30 cellular contexts compared by ENCODE assay signal in the genomic region with DNA sequence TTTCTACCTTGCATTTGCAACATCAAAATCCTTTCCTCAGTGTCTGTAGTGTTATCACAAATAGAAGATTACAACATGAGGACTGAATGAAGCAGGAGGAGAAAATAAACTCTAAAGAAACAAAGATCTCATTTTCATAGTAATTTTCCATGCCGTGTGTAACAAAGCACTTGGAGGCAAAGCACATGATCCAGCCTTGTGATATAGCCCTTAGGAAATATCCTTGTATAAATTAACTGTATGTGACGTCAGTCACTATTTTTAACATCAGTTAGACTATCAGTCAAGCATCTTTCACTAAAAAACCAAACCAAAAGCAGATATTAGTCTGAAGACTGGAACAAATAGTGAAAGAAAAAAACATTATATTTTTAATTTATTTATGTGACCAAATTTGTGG.
"Had no signal": no experiment of that assay in that cellular context is flagged by ENCODE, and none has a peak within 500 bp of the region (broad histone marks: within the 10 kb centered on the region; RNA-seq: fewer than 3 reads in every experiment).

No MANE protein-coding gene starts in this region.

- H3K79me2 ChIP-seq: parathyroid adenoma had no signal

- ATAC-seq: foreskin keratinocyte; heart right ventricle; left ventricle myocardium superior; lower lobe of right lung; mucosa of descending colon; natural killer cell treated with Interleukin-12 subunit alpha and Interleukin-12 subunit beta and Interleukin-15 and Interleukin-18, amount 100 ng/mL, for 72 hours; sciatic nerve had no signal

- H3K9me3 ChIP-seq: colonic mucosa, thoracic aorta had no signal

- H3K4me1 ChIP-seq: colonic mucosa, esophagus squamous epithelium, foreskin keratinocyte, heart right ventricle, lower lobe of right lung, neural progenitor cell, parathyroid adenoma, stomach, tibial nerve, upper lobe of left lung had no signal

- DNase-seq: colonic mucosa; effector CD8-positive, alpha-beta T cell; erythroblast; esophagus squamous epithelium; foreskin keratinocyte; glutamatergic neuron; heart right ventricle; hippocampal formation; immature natural killer cell; left ventricle myocardium superior; lower lobe of right lung; mucosa of descending colon; naive B cell; stimulated activated CD4-positive, alpha-beta T cell treated with anti-CD3 and anti-CD28 coated beads, Interleukin-12 subunit alpha, Interleukin-12 subunit beta, amount 100 ng/mL, for 4 hours; stimulated activated CD4-positive, alpha-beta T cell treated with anti-CD3 and anti-CD28 coated beads, Interleukin-1b, Interleukin-23, amount 100 ng/mL, for 48 hours; stimulated activated CD4-positive, alpha-beta T cell treated with anti-CD3 and anti-CD28 coated beads, Interleukin-4, amount 100 ng/mL, for 1 hour; stimulated activated CD8-positive, alpha-beta memory T cell treated with anti-CD3 and anti-CD28 coated beads, Interleukin-4, amount 100 ng/mL, for 48 hours; stimulated activated naive CD4-positive, alpha-beta T cell; stomach; upper lobe of left lung had no signal

- FAIRE-seq: endothelial cell of umbilical vein, keratinocyte, urothelium cell line had no signal

- H2AFZ ChIP-seq: neural progenitor cell, parathyroid adenoma had no signal

- H3K4me3 ChIP-seq: colonic mucosa, esophagus squamous epithelium, heart right ventricle, lower lobe of right lung, mucosa of descending colon, neural progenitor cell, smooth muscle cell, stomach, thoracic aorta, tibial nerve, upper lobe of left lung had no signal

- H3K36me3 ChIP-seq: colonic mucosa, esophagus squamous epithelium, heart right ventricle, lower lobe of right lung, neural progenitor cell, stomach, thoracic aorta, tibial nerve, upper lobe of left lung had no signal

- H3K27ac ChIP-seq: colonic mucosa, esophagus squamous epithelium, foreskin keratinocyte, heart right ventricle, lower lobe of right lung, neural progenitor cell, parathyroid adenoma, stomach, thoracic aorta, tibial nerve, upper lobe of left lung had no signal

- H3K27me3 ChIP-seq: colonic mucosa, esophagus squamous epithelium, foreskin keratinocyte, heart right ventricle, neural progenitor cell, stomach, tibial nerve, upper lobe of left lung had no signal

- H3K9ac ChIP-seq: neural progenitor cell, parathyroid adenoma had no signal

- H3K4me2 ChIP-seq: neural progenitor cell, smooth muscle cell had no signal
